Comparison of ENCODE assay signal across 16 cellular contexts in the genomic region with DNA sequence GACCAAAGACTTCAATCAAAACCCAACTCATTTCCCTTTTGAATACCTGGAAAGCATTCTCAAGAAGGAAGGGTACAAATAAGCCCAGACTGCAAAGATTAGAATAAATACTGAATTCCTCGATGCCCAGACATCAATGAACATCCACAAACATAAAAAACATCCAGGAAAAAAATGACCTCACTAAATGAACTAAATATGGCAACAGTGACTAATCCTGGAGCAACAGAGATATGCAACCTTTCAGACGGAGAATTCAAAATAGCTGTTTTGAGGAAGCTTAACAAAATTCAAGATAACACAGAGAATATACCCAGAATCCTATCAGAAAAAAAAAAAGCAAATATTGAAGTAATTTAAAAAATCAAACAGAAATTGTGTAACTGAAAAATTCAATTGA. TPM values are rescaled to one million over a fixed set of nuclear protein-coding genes. Genes with fewer than 3 reads are reported as not detected.
"Had no signal": no experiment of that assay in that cellular context is flagged by ENCODE, and none has a peak within 500 bp of the region (broad histone marks: within the 10 kb centered on the region; RNA-seq: fewer than 3 reads in every experiment).

No MANE protein-coding gene starts in this region.

- H3K4me1 Mint-ChIP-seq: activated CD4-positive, alpha-beta T cell treated with anti-CD3 and anti-CD28 coated beads, Interleukin-2, amount 10 ng/mL, durations not matched to agents 7 days and 5 days; neural crest cell; stimulated activated naive CD8-positive, alpha-beta T cell treated with anti-CD3 and anti-CD28 coated beads, Interleukin-15, amount 100 ng/mL, for 72 hours had no signal

- H3K27ac Mint-ChIP-seq: activated CD4-positive, alpha-beta T cell treated with anti-CD3 and anti-CD28 coated beads, Interleukin-2, amount 10 ng/mL, durations not matched to agents 7 days and 5 days; activated naive CD8-positive, alpha-beta T cell; activated T-cell treated with anti-CD3 and anti-CD28 coated beads, Interleukin-2, amount 50 U/mL, for 72 hours; stimulated activated naive CD8-positive, alpha-beta T cell treated with anti-CD3 and anti-CD28 coated beads, Interleukin-15, amount 100 ng/mL, for 72 hours had no signal

- H3K4me3 ChIP-seq: breast epithelium, right lobe of liver, thoracic aorta, upper lobe of right lung had no signal

- H3K27ac ChIP-seq: breast epithelium, right lobe of liver, thoracic aorta, upper lobe of right lung had no signal

- ATAC-seq: activated T-cell treated with anti-CD3 and anti-CD28 coated beads, Interleukin-2, amount 50 U/mL, for 72 hours; right lobe of liver; stimulated activated naive CD8-positive, alpha-beta T cell treated with anti-CD3 and anti-CD28 coated beads, Interleukin-15, amount 100 ng/mL, for 72 hours; upper lobe of right lung had no signal

- H3K27me3 ChIP-seq: breast epithelium, right lobe of liver, upper lobe of right lung had no signal

- DNase-seq: activated CD4-positive, alpha-beta T cell treated with anti-CD3 and anti-CD28 coated beads, Interleukin-2, amount 10 ng/mL, durations not matched to agents 7 days and 5 days; activated CD4-positive, CD25-positive, alpha-beta regulatory T cell; activated CD8-positive, alpha-beta memory T cell treated with anti-CD3 and anti-CD28 coated beads, Interleukin-2, amount 50 U/mL, for 48 hours; activated gamma-delta T cell; activated T-cell treated with anti-CD3 and anti-CD28 coated beads, Interleukin-2, amount 50 U/mL, for 72 hours; left ventricle myocardium superior; midbrain; right lobe of liver; stimulated activated naive CD8-positive, alpha-beta T cell treated with anti-CD3 and anti-CD28 coated beads, Interleukin-15, amount 100 ng/mL, for 72 hours; SW 1271; upper lobe of right lung had no signal

- H3K4me3 Mint-ChIP-seq: activated CD4-positive, alpha-beta T cell treated with anti-CD3 and anti-CD28 coated beads, Interleukin-2, amount 10 ng/mL, durations not matched to agents 7 days and 5 days; activated naive CD8-positive, alpha-beta T cell; activated T-cell treated with anti-CD3 and anti-CD28 coated beads, Interleukin-2, amount 50 U/mL, for 72 hours; neural crest cell; stimulated activated naive CD8-positive, alpha-beta T cell treated with anti-CD3 and anti-CD28 coated beads, Interleukin-15, amount 100 ng/mL, for 72 hours had no signal

- H3K36me3 Mint-ChIP-seq: activated naive CD8-positive, alpha-beta T cell had no signal

- H3K36me3 ChIP-seq: breast epithelium, right lobe of liver, thoracic aorta, upper lobe of right lung had no signal

- H3K4me1 ChIP-seq: breast epithelium, right lobe of liver, upper lobe of right lung had no signal

- H3K27me3 Mint-ChIP-seq: activated CD4-positive, alpha-beta T cell treated with anti-CD3 and anti-CD28 coated beads, Interleukin-2, amount 10 ng/mL, durations not matched to agents 7 days and 5 days; activated naive CD8-positive, alpha-beta T cell; stimulated activated naive CD8-positive, alpha-beta T cell treated with anti-CD3 and anti-CD28 coated beads, Interleukin-15, amount 100 ng/mL, for 72 hours had no signal

RNA-seq across cellular contexts. Expression of gene PCLO, which starts 43.2 kb away (rescaled TPM):
- total RNA-seq: activated CD4-positive, alpha-beta T cell treated with anti-CD3 and anti-CD28 coated beads, Interleukin-2, amount 10 ng/mL, durations not matched to agents 7 days and 5 days; T-helper 2 cell treated with Interferon-gamma antibody and Interleukin-4, amounts not matched to agents 100 ng/mL and 5 ng/mL, for 36 hours had no signal
